ENCODE assay signal across 1 cellular context in genomic region chr22:19173047-19174035, GRCh38.
TF ChIP-seq lines count a peak whose summit lies in the region.

No MANE protein-coding gene starts in this region.

TF ChIP-seq in K562, 482 proteins besides CTCF, POLR2A, EP300 and RAD21 (continued from another document and continues in another):
- TF ChIP-seq CHD7 (IDR thresholded peaks at IDR 0.05; ENCODE audit: low read depth, low read length) (no peak), SMARCA4 (IDR thresholded peaks at IDR 0.05) (no peak), COPS2 (conservative IDR thresholded peaks at IDR 0.05) (no peak), KDM5B (IDR thresholded peaks at IDR 0.05; ENCODE audit: insufficient replicate concordance, low read depth, low read length) (peak; percentile 35), PPARD (CRISPR knock-in tag; IDR thresholded peaks at IDR 0.05) (no peak), ZNF551 (CRISPR knock-in tag; IDR thresholded peaks at IDR 0.05) (no peak), ELF4 (CRISPR knock-in tag; IDR thresholded peaks at IDR 0.05) (0 out of 2 replicates have a peak, but pooled peaks have one; percentile 6), ZNF212 (CRISPR knock-in tag; IDR thresholded peaks at IDR 0.05) (no peak), SMAD4 (CRISPR knock-in tag; conservative IDR thresholded peaks at IDR 0.05) (0 out of 2 replicates have a peak, but pooled peaks have one; percentile 31), MYBL2 (IDR thresholded peaks at IDR 0.05; ENCODE audit: low read depth) (no peak), MYBL2 (CRISPR knock-in tag; IDR thresholded peaks at IDR 0.05; ENCODE audit: borderline replicate concordance) (no peak), ZNF124 (CRISPR knock-in tag; IDR thresholded peaks at IDR 0.05) (no peak), NR2F6 (CRISPR knock-in tag; IDR thresholded peaks at IDR 0.05) (peak; percentile 28; the same call in 1 of the 2 replicates), VEZF1 (CRISPR knock-in tag; IDR thresholded peaks at IDR 0.05) (no peak), CHD2 (IDR thresholded peaks at IDR 0.05; ENCODE audit: low read depth, low read length) (no peak), YY1 (IDR thresholded peaks at IDR 0.05; ENCODE audit: borderline replicate concordance in 1 of 3, control insufficient read depth in 1 of 3, extremely low read depth in 1 of 3, insufficient read depth in 3 of 3, insufficient read length in 1 of 3, insufficient replicate concordance in 2 of 3, low read depth in 1 of 3, low read length in 2 of 3) (peak in 1 of 3 experiments; percentile 8), SMARCE1 (IDR thresholded peaks at IDR 0.05) (no peak), MCM2 (IDR thresholded peaks at IDR 0.05; ENCODE audit: low read depth) (no peak), BCL6 (CRISPR knock-in tag; IDR thresholded peaks at IDR 0.05) (no peak), ZNF140 (CRISPR knock-in tag; IDR thresholded peaks at IDR 0.05) (no peak), WHSC1 (IDR thresholded peaks at IDR 0.05; ENCODE audit: low read length) (peak; percentile 92), HINFP (tag; conservative IDR thresholded peaks at IDR 0.05; ENCODE audit: low read depth) (no peak), MYC (IDR thresholded peaks at IDR 0.05; ENCODE audit: low read depth, low read length) (no peak), MYC (CRISPR knock-in tag; IDR thresholded peaks at IDR 0.05; ENCODE audit: borderline replicate concordance, low read depth) (peak; percentile 7; the same call in 1 of the 2 replicates), CGGBP1 (CRISPR knock-in tag; IDR thresholded peaks at IDR 0.05) (no peak), HOXB6 (CRISPR knock-in tag; IDR thresholded peaks at IDR 0.05; ENCODE audit: borderline replicate concordance) (no peak), ZNF280B (CRISPR knock-in tag; IDR thresholded peaks at IDR 0.05) (no peak), ZNF436 (CRISPR knock-in tag; IDR thresholded peaks at IDR 0.05) (no peak), CREB3L1 (IDR thresholded peaks at IDR 0.05; ENCODE audit: borderline replicate concordance, low read depth) (no peak), BRD9 (IDR thresholded peaks at IDR 0.05; ENCODE audit: low read depth, partially characterized antibody) (no peak), KLF16 (IDR thresholded peaks at IDR 0.05) (no peak), ARID3B (CRISPR knock-in tag; IDR thresholded peaks at IDR 0.05; ENCODE audit: borderline replicate concordance) (no peak), GTF2F1 (IDR thresholded peaks at IDR 0.05; ENCODE audit: low read depth, low read length) (no peak), JUNB (CRISPR knock-in tag; conservative IDR thresholded peaks at IDR 0.05) (0 out of 2 replicates have a peak, but pooled peaks have one; percentile 7), MLX (CRISPR knock-in tag; conservative IDR thresholded peaks at IDR 0.05) (0 out of 4 replicates have a peak, but pooled peaks of 1 of the 2 experiments have one; percentile 38), POLR3A (IDR thresholded peaks at IDR 0.05; ENCODE audit: borderline replicate concordance, extremely low read depth, insufficient read depth, insufficient read length) (no peak), MCM7 (IDR thresholded peaks at IDR 0.05) (no peak), PYGO2 (tag; IDR thresholded peaks at IDR 0.05) (no peak), ZNF282 (CRISPR knock-in tag; IDR thresholded peaks at IDR 0.05) (no peak), SPI1 (IDR thresholded peaks at IDR 0.05; ENCODE audit: borderline replicate concordance, low read depth, low read length) (no peak), MTA3 (IDR thresholded peaks at IDR 0.05; ENCODE audit: borderline replicate concordance) (no peak), ZNF696 (CRISPR knock-in tag; conservative IDR thresholded peaks at IDR 0.05) (no peak), MAZ (CRISPR knock-in tag; conservative IDR thresholded peaks at IDR 0.05 in 1 of 2, IDR thresholded peaks at IDR 0.05 in 1 of 2) (peak in 1 of 2 experiments; percentile 24; a peak in 1 of 4 replicates), ZNF253 (CRISPR knock-in tag; conservative IDR thresholded peaks at IDR 0.05) (no peak), CHD4 (IDR thresholded peaks at IDR 0.05; ENCODE audit: insufficient read depth, insufficient replicate concordance, low read depth, low read length, poor library complexity, severe bottlenecking) (no peak), ZNF165 (CRISPR knock-in tag; IDR thresholded peaks at IDR 0.05; ENCODE audit: borderline replicate concordance) (no peak)
